Comparison of ENCODE assay signal across 2 cellular contexts in the genomic region with DNA sequence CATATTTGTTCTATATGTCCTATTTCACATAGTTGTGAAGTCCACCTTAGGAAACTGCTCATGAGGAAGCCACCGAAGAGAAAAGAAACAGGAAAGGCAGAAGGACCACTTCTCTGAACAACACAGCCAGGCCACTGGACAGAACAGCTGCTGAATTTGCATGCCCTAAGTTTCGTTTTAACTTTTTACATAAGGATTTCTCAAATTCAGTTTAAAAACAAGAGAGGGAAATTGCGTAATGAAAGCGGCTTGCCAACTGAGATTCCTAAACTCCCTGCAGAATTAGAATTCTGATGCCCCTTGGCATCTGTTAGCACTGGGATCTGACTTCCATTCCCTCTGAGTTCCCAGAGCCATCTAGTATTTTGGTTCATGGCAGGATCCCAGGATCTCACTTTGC.
TF ChIP-seq lines count a peak whose summit lies in the region.

No MANE protein-coding gene starts in this region.

TF ChIP-seq in endothelial cell of umbilical vein, 7 proteins besides CTCF, POLR2A, EP300 and RAD21:
- TF ChIP-seq MYC (IDR thresholded peaks at IDR 0.05; ENCODE audit: low read depth, low read length) (no peak), POLR2AphosphoS5 (IDR thresholded peaks at IDR 0.05; ENCODE audit: insufficient read depth, low read depth, low read length) (no peak), JUN (IDR thresholded peaks at IDR 0.05; ENCODE audit: borderline replicate concordance, insufficient read depth, insufficient read length, low read depth) (no peak), MAX (IDR thresholded peaks at IDR 0.05; ENCODE audit: insufficient read depth, insufficient read length) (no peak), EZH2 (IDR thresholded peaks at IDR 0.05; ENCODE audit: borderline replicate concordance, low read depth, low read length, severe bottlenecking) (no peak), GATA2 (IDR thresholded peaks at IDR 0.05; ENCODE audit: insufficient read depth, insufficient read length, low read depth, low read length) (no peak), FOS (IDR thresholded peaks at IDR 0.05; ENCODE audit: borderline replicate concordance, insufficient read depth, low read length) (no peak)

TF ChIP-seq in GM12891, 5 proteins besides CTCF, POLR2A, EP300 and RAD21:
- TF ChIP-seq POLR2AphosphoS5 (IDR thresholded peaks at IDR 0.05; ENCODE audit: low read depth, low read length) (no peak), SPI1 (IDR thresholded peaks at IDR 0.05; ENCODE audit: low read depth, low read length) (no peak), PAX5 (IDR thresholded peaks at IDR 0.05; ENCODE audit: insufficient read depth, low read length, severe bottlenecking) (no peak)
